ENCODE assay signal across 11 cellular contexts in genomic region chr17:50948711-50949110, GRCh38.
A peak's percentile ranks its signal among the peaks of the same experiment; 100 is the strongest.
DNase-seq lines count a peak whose midpoint lies in the region; ATAC-seq and TF ChIP-seq lines count a peak whose summit lies in the region.
"Had no signal": no experiment of that assay in that cellular context is flagged by ENCODE, and none has a peak within 500 bp of the region (broad histone marks: within the 10 kb centered on the region; RNA-seq: fewer than 3 reads in every experiment).

No MANE protein-coding gene starts in this region.

- no peak for ATAC-seq in HG02571 (IDR thresholded peaks at IDR 0.05; ENCODE audit: unreplicated experiment)
- ATAC-seq: stimulated activated naive B cell treated with anti-CD40 and anti-IgM and Interleukin-4, amounts not matched to agents 10 μg/mL and 1 μg/mL and 100 μg/mL, for 72 hours had no signal

- no peaks in the 10 kb centered on the region for H3K79me2 ChIP-seq in mammary epithelial cell (ENCODE audit: insufficient read depth, low read length)

- peak; percentile 9 for DNase-seq in NCI-H1092 treated with DMSO at 0.1 percent for 48 hours (lab: John Stamatoyannopoulos, UW)
- DNase-seq in NCI-H1092 (lab: John Stamatoyannopoulos, UW), result no peak
- DNase-seq in mammary epithelial cell, result no peak
- DNase-seq in mesothelial cell of epicardium (ENCODE audit: low spot score in 2 of 2, unreplicated experiment in 2 of 2), result no peak
- no peak for DNase-seq in substantia nigra (lab: John Stamatoyannopoulos, UW)
- DNase-seq in NCI-H524 treated with DMSO at 0.1 percent for 48 hours (lab: John Stamatoyannopoulos, UW), result no peak
- DNase-seq in LoVo (ENCODE audit: low spot score), result no peak
- DNase-seq: activated gamma-delta T cell treated with Interleukin-2 at 50 U/mL for 16 hours; stimulated activated CD4-positive, alpha-beta T cell treated with anti-CD3 and anti-CD28 coated beads, Interleukin-12 subunit alpha, Interleukin-12 subunit beta, amount 100 ng/mL, for 4 hours; stimulated activated naive B cell treated with anti-CD40 and anti-IgM and Interleukin-4, amounts not matched to agents 10 μg/mL and 1 μg/mL and 100 μg/mL, for 72 hours had no signal

- intact Hi-C loops in mammary epithelial cell (cut with micrococcal nuclease), result no loop called here

- in situ Hi-C loops in mammary epithelial cell (cut with MboI; ENCODE audit: low sequenced_read_pairs in 2 of 2), result no loop called here

- H3K27ac ChIP-seq in mammary epithelial cell (ENCODE audit: insufficient read depth, low read depth, low read length), result peak overlapping the region; percentile 66
- peak overlapping the region; percentile 71 for H3K27ac ChIP-seq in substantia nigra (ENCODE audit: low read depth, low read length, poor library complexity, severe bottlenecking)

- peaks cover 46% of the 10 kb centered on the region for H3K4me1 Mint-ChIP-seq in mesothelial cell of epicardium

- peaks cover 54% of the 10 kb centered on the region for H3K4me1 ChIP-seq in mammary epithelial cell (ENCODE audit: insufficient read depth, low read length)

- no peak overlapping the region for H3K4me3 Mint-ChIP-seq in mesothelial cell of epicardium
- H3K4me3 Mint-ChIP-seq: stimulated activated naive B cell treated with anti-CD40 and anti-IgM and Interleukin-4, amounts not matched to agents 10 μg/mL and 1 μg/mL and 100 μg/mL, for 72 hours had no signal

- H3K9me3 Mint-ChIP-seq in mesothelial cell of epicardium, result no peaks in the 10 kb centered on the region
- H3K9me3 Mint-ChIP-seq: stimulated activated naive B cell treated with anti-CD40 and anti-IgM and Interleukin-4, amounts not matched to agents 10 μg/mL and 1 μg/mL and 100 μg/mL, for 72 hours had no signal

- H3K4me2 ChIP-seq in mammary epithelial cell (ENCODE audit: insufficient read depth, low read depth, low read length), result no peak overlapping the region

- H4K20me1 ChIP-seq in mammary epithelial cell (ENCODE audit: insufficient read depth, low read length), result no peaks in the 10 kb centered on the region

- H3K36me3 Mint-ChIP-seq in mesothelial cell of epicardium, result no peaks in the 10 kb centered on the region
- H3K36me3 Mint-ChIP-seq: stimulated activated naive B cell treated with anti-CD40 and anti-IgM and Interleukin-4, amounts not matched to agents 10 μg/mL and 1 μg/mL and 100 μg/mL, for 72 hours had no signal

- H3K9ac ChIP-seq in mammary epithelial cell (ENCODE audit: insufficient read depth, low read length), result no peak overlapping the region

- no peaks in the 10 kb centered on the region for H3K36me3 ChIP-seq in mammary epithelial cell (ENCODE audit: insufficient read depth, low read length)

- 91% methylated on average over 13 of the region's 13 CpGs for WGBS in mammary epithelial cell (ENCODE audit: low coverage, missing lambda C conversion rate)

- H3K27me3 ChIP-seq in mammary epithelial cell (ENCODE audit: insufficient read depth, low read length), result no peaks in the 10 kb centered on the region

- no peaks in the 10 kb centered on the region for H3K27me3 Mint-ChIP-seq in mesothelial cell of epicardium (ENCODE audit: low read depth)

- H3K4me3 ChIP-seq in mammary epithelial cell (replicated peaks in 1 of 3; ENCODE audit: insufficient read depth in 1 of 3, low read depth in 2 of 3, low read length in 3 of 3), result no peak overlapping the region

- dilution Hi-C loops in mammary epithelial cell (cut with HindIII; ENCODE audit: low sequenced_read_pairs), result loop anchor here (5.0 kb wide), 3 partner anchors 46 to 186 kb away; no protein-coding TSS in a partner anchor

- H3K9me3 ChIP-seq in mammary epithelial cell (replicated peaks; ENCODE audit: insufficient read depth, low read length), result no peaks in the 10 kb centered on the region

- no TSS peak for BruUV-seq in mammary epithelial cell (replicated peaks; lab: Mats Ljungman, UMichigan)

- H2AFZ ChIP-seq in mammary epithelial cell (ENCODE audit: low read depth, low read length), result no peak overlapping the region

- no peak for TF ChIP-seq CTCF in mammary epithelial cell (conservative IDR thresholded peaks at IDR 0.05 in 1 of 2, IDR thresholded peaks at IDR 0.05 in 1 of 2; ENCODE audit: extremely low read depth in 1 of 2, insufficient read depth in 1 of 2, low read depth in 1 of 2, low read length in 2 of 2)
- TF ChIP-seq CTCF in mesothelial cell of epicardium (IDR thresholded peaks at IDR 0.05; ENCODE audit: unreplicated experiment), result no peak

- peak overlapping the region; percentile 80 for H3K27ac Mint-ChIP-seq in mesothelial cell of epicardium
- H3K27ac Mint-ChIP-seq: stimulated activated naive B cell treated with anti-CD40 and anti-IgM and Interleukin-4, amounts not matched to agents 10 μg/mL and 1 μg/mL and 100 μg/mL, for 72 hours had no signal

- CTCF ChIA-PET in mammary epithelial cell (lab: Charles Lee; ENCODE audit: low non-redundant PET), result no interaction called here
